ENCODE assay signal across 28 cellular contexts in the genomic region with DNA sequence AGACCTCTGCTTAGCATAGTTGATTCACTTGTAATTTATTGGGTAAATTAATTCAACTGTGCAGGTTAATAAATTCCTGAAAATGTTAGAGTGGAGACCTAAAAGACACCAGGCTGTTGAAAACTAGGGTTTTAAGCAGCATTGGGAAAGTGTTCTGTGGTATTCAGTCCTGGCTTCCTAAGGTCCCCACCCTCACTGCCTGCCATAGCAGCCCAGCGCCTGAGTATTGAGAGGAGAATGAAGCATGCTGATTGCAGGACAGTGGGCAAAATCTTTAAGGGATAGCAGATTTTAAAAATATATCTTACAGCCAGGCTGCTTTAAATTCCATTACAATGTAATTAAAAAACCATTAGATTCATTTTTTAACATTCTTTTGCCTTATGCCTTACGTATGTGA. TPM values are rescaled to one million over a fixed set of nuclear protein-coding genes. Genes with fewer than 3 reads are reported as not detected.
"Had no signal": no experiment of that assay in that cellular context is flagged by ENCODE, and none has a peak within 500 bp of the region (broad histone marks: within the 10 kb centered on the region; RNA-seq: fewer than 3 reads in every experiment).

No MANE protein-coding gene starts in this region.

- DNase-seq: activated CD4-positive, alpha-beta memory T cell treated with anti-CD3 and anti-CD28 coated beads, Interleukin-2, amount 10 ng/mL, durations not matched to agents 7 days and 5 days; activated CD4-positive, alpha-beta T cell treated with anti-CD3 and anti-CD28 coated beads, Interleukin-2, amount 10 ng/mL, durations not matched to agents 24 days and 14 days; activated CD4-positive, CD25-positive, alpha-beta regulatory T cell treated with anti-CD3 and anti-CD28 coated beads, Interleukin-2, amount 50 U/mL, for 72 hours; activated naive CD8-positive, alpha-beta T cell treated with anti-CD3 and anti-CD28 coated beads, Interleukin-2, amount 50 U/mL, for 24 hours; activated T-cell treated with anti-CD3 and anti-CD28 coated beads, Interleukin-2, amount 50 U/mL, for 4 hours; dermis blood vessel endothelial cell; effector CD4-positive, alpha-beta T cell; gastrocnemius medialis; hippocampal formation; immature natural killer cell; kidney; left colon; lower lobe of right lung; mesendoderm; mucosa of descending colon; naive B cell; ovary; stimulated activated CD4-positive, alpha-beta T cell treated with anti-CD3 and anti-CD28 coated beads, Interleukin-15, amount 100 ng/mL, for 24 hours; stimulated activated CD4-positive, alpha-beta T cell treated with anti-CD3 and anti-CD28 coated beads, Interleukin-2, amount 100 ng/mL, for 24 hours; stimulated activated naive CD4-positive, alpha-beta T cell; T-helper 2 cell; uterus had no signal

- H3K4me1 Mint-ChIP-seq: activated CD4-positive, alpha-beta memory T cell treated with anti-CD3 and anti-CD28 coated beads, Interleukin-2, amount 10 ng/mL, durations not matched to agents 7 days and 5 days; activated CD4-positive, alpha-beta T cell treated with anti-CD3 and anti-CD28 coated beads, Interleukin-2, amount 10 ng/mL, durations not matched to agents 24 days and 14 days; activated naive CD4-positive, alpha-beta T cell treated with anti-CD3 and anti-CD28 coated beads, Interleukin-2, amount 50 U/mL, for 24 hours; activated naive CD8-positive, alpha-beta T cell treated with anti-CD3 and anti-CD28 coated beads, Interleukin-2, amount 50 U/mL, for 24 hours; immature natural killer cell; naive B cell had no signal

- H3K27me3 ChIP-seq: breast epithelium, gastrocnemius medialis, ovary, tibial nerve, uterus had no signal

- H3K36me3 Mint-ChIP-seq: activated naive CD4-positive, alpha-beta T cell treated with anti-CD3 and anti-CD28 coated beads, Interleukin-2, amount 50 U/mL, for 24 hours; immature natural killer cell; naive B cell had no signal

- H3K36me3 ChIP-seq: breast epithelium, gastrocnemius medialis, ovary, prostate gland, uterus had no signal

- H3K4me1 ChIP-seq: breast epithelium, gastrocnemius medialis, prostate gland, tibial nerve had no signal

- H3K27ac ChIP-seq: breast epithelium, gastrocnemius medialis, lower lobe of right lung, prostate gland, tibial nerve had no signal

- H3K9me3 Mint-ChIP-seq: activated CD4-positive, alpha-beta memory T cell treated with anti-CD3 and anti-CD28 coated beads, Interleukin-2, amount 10 ng/mL, durations not matched to agents 7 days and 5 days; activated CD4-positive, alpha-beta T cell treated with anti-CD3 and anti-CD28 coated beads, Interleukin-2, amount 10 ng/mL, durations not matched to agents 24 days and 14 days; activated naive CD8-positive, alpha-beta T cell treated with anti-CD3 and anti-CD28 coated beads, Interleukin-2, amount 50 U/mL, for 24 hours; activated T-cell treated with anti-CD3 and anti-CD28 coated beads, Interleukin-2, amount 50 U/mL, for 4 hours; activated T-helper 2 cell treated with anti-CD3 and anti-CD28 coated beads, Interferon-gamma antibody, Interleukin-2, Interleukin-4, amounts not matched to agents 10 μg/mL and 5 μg/mL and 100 μg/mL, durations not matched to agents 14 hours and 24 hours and 36 hours; naive B cell had no signal

- H3K4me3 Mint-ChIP-seq: activated CD4-positive, alpha-beta memory T cell treated with anti-CD3 and anti-CD28 coated beads, Interleukin-2, amount 10 ng/mL, durations not matched to agents 7 days and 5 days; activated CD4-positive, alpha-beta T cell treated with anti-CD3 and anti-CD28 coated beads, Interleukin-2, amount 10 ng/mL, durations not matched to agents 24 days and 14 days; activated naive CD4-positive, alpha-beta T cell treated with anti-CD3 and anti-CD28 coated beads, Interleukin-2, amount 50 U/mL, for 24 hours; activated naive CD8-positive, alpha-beta T cell treated with anti-CD3 and anti-CD28 coated beads, Interleukin-2, amount 50 U/mL, for 24 hours; activated T-cell treated with anti-CD3 and anti-CD28 coated beads, Interleukin-2, amount 50 U/mL, for 4 hours; immature natural killer cell; naive B cell had no signal

- H3K27ac Mint-ChIP-seq: activated CD4-positive, alpha-beta memory T cell treated with anti-CD3 and anti-CD28 coated beads, Interleukin-2, amount 10 ng/mL, durations not matched to agents 7 days and 5 days; activated CD4-positive, alpha-beta T cell treated with anti-CD3 and anti-CD28 coated beads, Interleukin-2, amount 10 ng/mL, durations not matched to agents 24 days and 14 days; activated naive CD4-positive, alpha-beta T cell treated with anti-CD3 and anti-CD28 coated beads, Interleukin-2, amount 50 U/mL, for 24 hours; activated naive CD8-positive, alpha-beta T cell treated with anti-CD3 and anti-CD28 coated beads, Interleukin-2, amount 50 U/mL, for 24 hours; activated T-helper 2 cell treated with anti-CD3 and anti-CD28 coated beads, Interferon-gamma antibody, Interleukin-2, Interleukin-4, amounts not matched to agents 10 μg/mL and 5 μg/mL and 100 μg/mL, durations not matched to agents 14 hours and 24 hours and 36 hours; immature natural killer cell; naive B cell had no signal

- ATAC-seq: activated naive CD8-positive, alpha-beta T cell treated with anti-CD3 and anti-CD28 coated beads, Interleukin-2, amount 50 U/mL, for 24 hours; activated T-cell treated with anti-CD3 and anti-CD28 coated beads, Interleukin-2, amount 50 U/mL, for 4 hours; gastrocnemius medialis; left colon; mucosa of descending colon; SK-N-SH treated with all-trans-retinoic acid at 6 μM for 48 hours had no signal

- H3K4me3 ChIP-seq: breast epithelium, gastrocnemius medialis, lower lobe of right lung, mucosa of descending colon, ovary, prostate gland, tibial nerve, uterus had no signal

- H3K9me3 ChIP-seq: breast epithelium, gastrocnemius medialis, lower lobe of right lung, mucosa of descending colon, ovary, prostate gland, tibial nerve, uterus had no signal

- H3K27me3 Mint-ChIP-seq: activated CD4-positive, alpha-beta memory T cell treated with anti-CD3 and anti-CD28 coated beads, Interleukin-2, amount 10 ng/mL, durations not matched to agents 7 days and 5 days; activated CD4-positive, alpha-beta T cell treated with anti-CD3 and anti-CD28 coated beads, Interleukin-2, amount 10 ng/mL, durations not matched to agents 24 days and 14 days had no signal

RNA-seq across cellular contexts. Expression of a gene that starts 20.6 kb away (rescaled TPM):
- total RNA-seq: activated CD4-positive, alpha-beta memory T cell treated with anti-CD3 and anti-CD28 coated beads, Interleukin-2, amount 10 ng/mL, durations not matched to agents 7 days and 5 days; activated CD4-positive, alpha-beta T cell treated with anti-CD3 and anti-CD28 coated beads, Interleukin-2, amount 10 ng/mL, durations not matched to agents 24 days and 14 days; activated T-helper 2 cell treated with anti-CD3 and anti-CD28 coated beads, Interferon-gamma antibody, Interleukin-2, Interleukin-4, amounts not matched to agents 10 μg/mL and 5 μg/mL and 100 μg/mL, durations not matched to agents 14 hours and 24 hours and 36 hours had no signal
